Comparison of ENCODE assay signal across 11 cellular contexts in the genomic region with DNA sequence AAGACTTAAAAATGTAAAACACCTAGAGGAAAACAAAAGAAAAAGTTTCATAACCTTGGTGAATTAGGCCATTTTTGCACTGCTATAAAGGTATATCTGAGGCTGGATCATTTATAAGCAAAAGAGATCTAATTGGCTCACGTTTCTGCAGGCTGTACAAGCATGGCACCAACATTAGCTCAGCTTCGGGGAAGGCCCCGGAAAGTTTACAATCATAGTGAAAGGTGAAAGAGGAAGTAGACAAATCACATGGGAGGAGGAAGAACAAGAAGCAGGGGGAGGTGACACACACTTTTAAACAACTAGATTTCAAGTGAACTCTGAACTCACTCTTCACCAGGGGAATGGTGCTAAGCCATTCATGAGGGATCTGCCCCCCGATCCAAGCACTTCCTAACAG.
DNase-seq lines count a peak whose midpoint lies in the region; ATAC-seq and TF ChIP-seq lines count a peak whose summit lies in the region.
"Had no signal": no experiment of that assay in that cellular context is flagged by ENCODE, and none has a peak within 500 bp of the region (broad histone marks: within the 10 kb centered on the region; RNA-seq: fewer than 3 reads in every experiment).

No MANE protein-coding gene starts in this region.

- no peaks in the 10 kb centered on the region for H4K20me1 ChIP-seq in OCI-LY7 (ENCODE audit: insufficient read depth, low read length)

- no peaks in the 10 kb centered on the region; the same call in 1 of the 2 replicates for H3K9me2 ChIP-seq in OCI-LY7 (ENCODE audit: insufficient read depth, low read length)

- H3K4me2 ChIP-seq in OCI-LY7 (ENCODE audit: low read length) = peak overlapping the region; percentile 11; the same call in 1 of the 2 replicates

- intact Hi-C loops in OCI-LY7 (cut with micrococcal nuclease; ENCODE audit: unreplicated experiment) = no loop called here
- intact Hi-C loops in activated CD4-positive, alpha-beta T cell treated with anti-CD3 and anti-CD28 coated beads for 36 hours (cut with DNase I, micrococcal nuclease) = no loop called here

- TF ChIP-seq CTCF in OCI-LY7 (conservative IDR thresholded peaks at IDR 0.05; ENCODE audit: low read length) = no peak

- no peaks in the 10 kb centered on the region for H3K9me3 ChIP-seq in OCI-LY7 (ENCODE audit: low read length)
- H3K9me3 ChIP-seq: pancreas had no signal

- no peak overlapping the region for H3K27ac ChIP-seq in OCI-LY7 (ENCODE audit: low read depth, low read length, poor library complexity, severe bottlenecking)
- H3K27ac ChIP-seq: pancreas had no signal

- no peaks in the 10 kb centered on the region for H3K27me3 Mint-ChIP-seq in activated CD4-positive, alpha-beta T cell treated with anti-CD3 and anti-CD28 coated beads for 36 hours

- CTCF ChIA-PET in OCI-LY7 (lab: Charles Lee; ENCODE audit: unreplicated experiment) = no interaction called here
- CTCF ChIA-PET in activated CD4-positive, alpha-beta T cell treated with anti-CD3 and anti-CD28 coated beads for 36 hours (lab: Charles Lee) = no interaction called here

- no peaks in the 10 kb centered on the region for H3K4me1 Mint-ChIP-seq in activated CD4-positive, alpha-beta T cell treated with anti-CD3 and anti-CD28 coated beads for 36 hours

- H2AFZ ChIP-seq in OCI-LY7 (ENCODE audit: low read length) = peak overlapping the region; percentile 30; the same call in 1 of the 2 replicates

- H3K4me1 ChIP-seq in OCI-LY7 (ENCODE audit: insufficient read depth, low read length, poor library complexity, severe bottlenecking) = no peaks in the 10 kb centered on the region
- H3K4me1 ChIP-seq: pancreas had no signal

- H3K36me3 ChIP-seq in OCI-LY7 (ENCODE audit: insufficient read depth, low read length) = no peaks in the 10 kb centered on the region
- H3K36me3 ChIP-seq: pancreas had no signal

- no peak overlapping the region for H3K27ac Mint-ChIP-seq in activated CD4-positive, alpha-beta T cell treated with anti-CD3 and anti-CD28 coated beads for 36 hours

- POLR2A ChIA-PET in OCI-LY7 (lab: Charles Lee) = no interaction called here
- POLR2A ChIA-PET in activated CD4-positive, alpha-beta T cell treated with anti-CD3 and anti-CD28 coated beads for 36 hours (lab: Charles Lee) = no interaction called here

- ATAC-seq in GM18502 (IDR thresholded peaks at IDR 0.05; ENCODE audit: poor library complexity, unreplicated experiment) (peak; percentile 100), GM21515 (IDR thresholded peaks at IDR 0.05; ENCODE audit: unreplicated experiment) (peak; percentile 99), HG03139 (IDR thresholded peaks at IDR 0.05; ENCODE audit: unreplicated experiment) (peak; percentile 98)
- no peak for ATAC-seq in activated CD4-positive, alpha-beta T cell treated with anti-CD3 and anti-CD28 coated beads for 36 hours
- ATAC-seq: pancreas had no signal

- H3K36me3 Mint-ChIP-seq in activated CD4-positive, alpha-beta T cell treated with anti-CD3 and anti-CD28 coated beads for 36 hours (ENCODE audit: low read depth) = no peaks in the 10 kb centered on the region

- no peaks in the 10 kb centered on the region for H3K79me2 ChIP-seq in OCI-LY7 (ENCODE audit: insufficient read depth, low read depth, low read length)

- no peak overlapping the region for H3K4me3 ChIP-seq in OCI-LY7 (ENCODE audit: low read depth, low read length, poor library complexity, severe bottlenecking)
- H3K4me3 ChIP-seq: pancreas had no signal

- BruUV-seq in OCI-LY7 (replicated peaks; lab: Mats Ljungman, UMichigan) = no TSS peak

- no peak overlapping the region for H3K4me3 Mint-ChIP-seq in activated CD4-positive, alpha-beta T cell treated with anti-CD3 and anti-CD28 coated beads for 36 hours

- H3K9me3 Mint-ChIP-seq in activated CD4-positive, alpha-beta T cell treated with anti-CD3 and anti-CD28 coated beads for 36 hours (ENCODE audit: low read depth) = peaks cover 16% of the 10 kb centered on the region

- DNase-seq in OCI-LY7 (ENCODE audit: low spot score) (peak; percentile 11), OCI-M2 (lab: John Stamatoyannopoulos, UW; ENCODE audit: unreplicated experiment) (no peak), activated gamma-delta T cell treated with Interleukin-2 at 50 U/mL for 16 hours (no peak)
- DNase-seq in activated CD8-positive, alpha-beta memory T cell treated with anti-CD3 and anti-CD28 coated beads, Interleukin-2, amount 50 U/mL, for 4 hours = no peak
- no peak for DNase-seq in activated CD4-positive, alpha-beta T cell treated with anti-CD3 and anti-CD28 coated beads for 36 hours
- DNase-seq: C1 segment of cervical spinal cord, NCI-H1694, pancreas had no signal
